In genomic region chr12:56119361-56119796, GRCh38 we compare ENCODE assay signal across 1 cellular context.
TF ChIP-seq lines count a peak whose summit lies in the region.

No MANE protein-coding gene starts in this region.

TF ChIP-seq in K562, 482 proteins besides CTCF, POLR2A, EP300 and RAD21 (continued from another document and continues in another):
- TF ChIP-seq NKRF (IDR thresholded peaks at IDR 0.05; ENCODE audit: borderline replicate concordance) (0 out of 2 replicates have a peak, but pooled peaks have one; percentile 49), GTF2F1 (IDR thresholded peaks at IDR 0.05; ENCODE audit: low read depth, low read length) (no peak), FOXK2 (conservative IDR thresholded peaks at IDR 0.05 in 1 of 2, IDR thresholded peaks at IDR 0.05 in 1 of 2; ENCODE audit: low read depth in 2 of 2) (peak; percentile 40 to 55; a peak in 3 of 4 replicates), TAF1 (IDR thresholded peaks at IDR 0.05; ENCODE audit: control insufficient read depth, extremely low read depth, insufficient read depth, low read length, severe bottlenecking) (no peak), KLF16 (IDR thresholded peaks at IDR 0.05) (0 out of 2 replicates have a peak, but pooled peaks have one; percentile 21), ZNF644 (tag; IDR thresholded peaks at IDR 0.05; ENCODE audit: low read depth) (no peak), EP400 (IDR thresholded peaks at IDR 0.05) (peak; percentile 89), TOE1 (IDR thresholded peaks at IDR 0.05; ENCODE audit: borderline replicate concordance) (peak; percentile 64; the same call in 1 of the 2 replicates), TOE1 (CRISPR knock-in tag; IDR thresholded peaks at IDR 0.05; ENCODE audit: borderline replicate concordance, low read depth) (no peak), MNT (conservative IDR thresholded peaks at IDR 0.05) (peak; percentile 99), NFYB (IDR thresholded peaks at IDR 0.05; ENCODE audit: extremely low read depth, insufficient read length) (no peak), MCM3 (IDR thresholded peaks at IDR 0.05) (no peak), KAT8 (IDR thresholded peaks at IDR 0.05; ENCODE audit: low read depth) (no peak), U2AF1 (optimal IDR thresholded peaks at IDR 0.05; ENCODE audit: low read depth, low read length) (no peak), NR2C1 (IDR thresholded peaks at IDR 0.05) (peak; percentile 50; the same call in 1 of the 2 replicates), NR2C1 (tag; IDR thresholded peaks at IDR 0.05) (peak; percentile 41; the same call in 1 of the 2 replicates), STAG1 (CRISPR knock-in tag; IDR thresholded peaks at IDR 0.05; ENCODE audit: borderline replicate concordance) (peak; percentile 64; the same call in 1 of the 2 replicates), CC2D1A (IDR thresholded peaks at IDR 0.05) (peak; percentile 71; the same call in 1 of the 2 replicates), ARID1B (IDR thresholded peaks at IDR 0.05) (no peak; the same call in 1 of the 2 replicates), VEZF1 (CRISPR knock-in tag; IDR thresholded peaks at IDR 0.05) (peak; percentile 87), TFAP4 (CRISPR knock-in tag; IDR thresholded peaks at IDR 0.05; ENCODE audit: borderline replicate concordance) (0 out of 2 replicates have a peak, but pooled peaks have one; percentile 20), NFIX (CRISPR knock-in tag; IDR thresholded peaks at IDR 0.05; ENCODE audit: low read depth) (no peak), ZNF274 (IDR thresholded peaks at IDR 0.05; ENCODE audit: borderline replicate concordance, low read depth, low read length) (no peak), ZNF316 (IDR thresholded peaks at IDR 0.05) (no peak), ESRRA (IDR thresholded peaks at IDR 0.05; ENCODE audit: borderline replicate concordance, low read depth) (0 out of 2 replicates have a peak, but pooled peaks have one; percentile 45), EGR1 (conservative IDR thresholded peaks at IDR 0.05) (0 out of 2 replicates have a peak, but pooled peaks have one; percentile 44), SMC3 (conservative IDR thresholded peaks at IDR 0.05; ENCODE audit: insufficient read depth, low read depth, low read length) (peak; percentile 85), FOSL1 (tag; conservative IDR thresholded peaks at IDR 0.05) (peak; percentile 8; the same call in 1 of the 2 replicates), DPF2 (IDR thresholded peaks at IDR 0.05) (peak; percentile 14; the same call in 1 of the 2 replicates), ZFP36 (IDR thresholded peaks at IDR 0.05; ENCODE audit: low read depth, low read length, partially characterized antibody) (peak; percentile 49), ARID4B (CRISPR knock-in tag; IDR thresholded peaks at IDR 0.05) (0 out of 2 replicates have a peak, but pooled peaks have one; percentile 38), USF1 (CRISPR knock-in tag; IDR thresholded peaks at IDR 0.05) (peak; percentile 86), PKNOX1 (IDR thresholded peaks at IDR 0.05) (0 out of 2 replicates have a peak, but pooled peaks have one; percentile 19), ZBTB40 (IDR thresholded peaks at IDR 0.05) (no peak), ZBTB40 (CRISPR knock-in tag; IDR thresholded peaks at IDR 0.05) (no peak)
